ENCODE assay signal across 18 cellular contexts in genomic region chr7:4139656-4140320, GRCh38.
"Had no signal": no experiment of that assay in that cellular context is flagged by ENCODE, and none has a peak within 500 bp of the region (broad histone marks: within the 10 kb centered on the region; RNA-seq: fewer than 3 reads in every experiment).

No MANE protein-coding gene starts in this region.

- H3K36me3 Mint-ChIP-seq: activated naive CD8-positive, alpha-beta T cell treated with anti-CD3 and anti-CD28 coated beads for 36 hours had no signal

- H3K4me3 Mint-ChIP-seq: activated naive CD8-positive, alpha-beta T cell treated with anti-CD3 and anti-CD28 coated beads for 36 hours; endodermal cell; naive thymus-derived CD8-positive, alpha-beta T cell; stimulated activated naive CD8-positive, alpha-beta T cell treated with anti-CD3 and anti-CD28 coated beads, Interleukin-15, Interleukin-2, amounts not matched to agents 100 ng/mL and 50 ng/mL, for 24 hours had no signal

- DNase-seq: activated CD4-positive, alpha-beta T cell treated with anti-CD3 and anti-CD28 coated beads, Interleukin-2, amount 50 U/mL, for 4 hours; activated naive CD4-positive, alpha-beta T cell; activated naive CD8-positive, alpha-beta T cell treated with anti-CD3 and anti-CD28 coated beads for 36 hours; amniotic stem cell; caudate nucleus; endodermal cell; head of caudate nucleus; left ventricle myocardium superior; mesenchymal stem cell; naive thymus-derived CD8-positive, alpha-beta T cell; occipital lobe; retina; stimulated activated CD4-positive, alpha-beta T cell treated with anti-CD3 and anti-CD28 coated beads, Interleukin-15, amount 100 ng/mL, for 24 hours; stimulated activated CD4-positive, alpha-beta T cell treated with anti-CD3 and anti-CD28 coated beads, Interleukin-2, amount 100 ng/mL, for 48 hours; WERI-Rb-1 had no signal

- H3K9me3 Mint-ChIP-seq: activated naive CD8-positive, alpha-beta T cell treated with anti-CD3 and anti-CD28 coated beads for 36 hours; endodermal cell; stimulated activated naive CD8-positive, alpha-beta T cell treated with anti-CD3 and anti-CD28 coated beads, Interleukin-15, Interleukin-2, amounts not matched to agents 100 ng/mL and 50 ng/mL, for 24 hours had no signal

- H3K9me3 ChIP-seq: tibial nerve had no signal

- H3K27ac ChIP-seq: dorsolateral prefrontal cortex, tibial nerve, WERI-Rb-1 had no signal

- H3K36me3 ChIP-seq: tibial nerve had no signal

- H3K4me3 ChIP-seq: dorsolateral prefrontal cortex, tibial nerve had no signal

- H3K27ac Mint-ChIP-seq: activated naive CD8-positive, alpha-beta T cell treated with anti-CD3 and anti-CD28 coated beads for 36 hours; endodermal cell; naive thymus-derived CD8-positive, alpha-beta T cell; stimulated activated naive CD8-positive, alpha-beta T cell treated with anti-CD3 and anti-CD28 coated beads, Interleukin-15, Interleukin-2, amounts not matched to agents 100 ng/mL and 50 ng/mL, for 24 hours had no signal

- ATAC-seq: left ventricle myocardium superior; naive thymus-derived CD8-positive, alpha-beta T cell had no signal

- H3K27me3 ChIP-seq: tibial nerve had no signal
